Comparison of ENCODE assay signal across 1 cellular context in genomic region chr5:73496984-73497457, GRCh38.
TF ChIP-seq lines count a peak whose summit lies in the region.

No MANE protein-coding gene starts in this region.

TF ChIP-seq in K562, 482 proteins besides CTCF, POLR2A, EP300 and RAD21 (continued from another document and continues in another):
- peak; percentile 98 for TF ChIP-seq RAD51 (IDR thresholded peaks at IDR 0.05; ENCODE audit: borderline replicate concordance, low read depth)
- TF ChIP-seq MTA2 (IDR thresholded peaks at IDR 0.05; ENCODE audit: low read depth), result no peak
- no peak for TF ChIP-seq HMG20A (CRISPR knock-in tag; conservative IDR thresholded peaks at IDR 0.05)
- TF ChIP-seq, protein P1, sequence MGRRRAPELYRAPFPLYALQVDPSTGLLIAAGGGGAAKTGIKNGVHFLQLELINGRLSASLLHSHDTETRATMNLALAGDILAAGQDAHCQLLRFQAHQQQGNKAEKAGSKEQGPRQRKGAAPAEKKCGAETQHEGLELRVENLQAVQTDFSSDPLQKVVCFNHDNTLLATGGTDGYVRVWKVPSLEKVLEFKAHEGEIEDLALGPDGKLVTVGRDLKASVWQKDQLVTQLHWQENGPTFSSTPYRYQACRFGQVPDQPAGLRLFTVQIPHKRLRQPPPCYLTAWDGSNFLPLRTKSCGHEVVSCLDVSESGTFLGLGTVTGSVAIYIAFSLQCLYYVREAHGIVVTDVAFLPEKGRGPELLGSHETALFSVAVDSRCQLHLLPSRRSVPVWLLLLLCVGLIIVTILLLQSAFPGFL (CRISPR knock-in tag; IDR thresholded peaks at IDR 0.05), result no peak
- TF ChIP-seq STAT5A (IDR thresholded peaks at IDR 0.05; ENCODE audit: borderline replicate concordance, low read length), result no peak; the same call in 1 of the 2 replicates
- TF ChIP-seq ARID3A (IDR thresholded peaks at IDR 0.05; ENCODE audit: borderline replicate concordance, low read depth, low read length), result peak; percentile 99
- TF ChIP-seq WHSC1 (IDR thresholded peaks at IDR 0.05; ENCODE audit: low read length), result no peak
- peak; percentile 69 for TF ChIP-seq BRD9 (IDR thresholded peaks at IDR 0.05; ENCODE audit: low read depth, partially characterized antibody)
- TF ChIP-seq VEZF1 (CRISPR knock-in tag; IDR thresholded peaks at IDR 0.05), result peak; percentile 27; the same call in 1 of the 2 replicates
- peak; percentile 46; the same call in 1 of the 2 replicates for TF ChIP-seq NR2C1 (IDR thresholded peaks at IDR 0.05)
- no peak for TF ChIP-seq NR2C1 (tag; IDR thresholded peaks at IDR 0.05)
- peak; percentile 89 for TF ChIP-seq CBFA2T2 (conservative IDR thresholded peaks at IDR 0.05)
- 0 out of 2 replicates have a peak, but pooled peaks have one; percentile 46 for TF ChIP-seq ZNF449 (CRISPR knock-in tag; IDR thresholded peaks at IDR 0.05)
- TF ChIP-seq CHD7 (IDR thresholded peaks at IDR 0.05; ENCODE audit: low read depth, low read length), result no peak
- peak; percentile 34; the same call in 1 of the 2 replicates for TF ChIP-seq ARID1B (IDR thresholded peaks at IDR 0.05)
- TF ChIP-seq MYBL2 (IDR thresholded peaks at IDR 0.05; ENCODE audit: low read depth), result peak; percentile 59; the same call in 1 of the 2 replicates
- no peak for TF ChIP-seq MYBL2 (CRISPR knock-in tag; IDR thresholded peaks at IDR 0.05; ENCODE audit: borderline replicate concordance)
- TF ChIP-seq PHF20 (IDR thresholded peaks at IDR 0.05; ENCODE audit: partially characterized antibody), result peak; percentile 46
- no peak for TF ChIP-seq MYNN (IDR thresholded peaks at IDR 0.05)
- TF ChIP-seq MYNN (CRISPR knock-in tag; IDR thresholded peaks at IDR 0.05), result no peak
- no peak for TF ChIP-seq ZNF143 (CRISPR knock-in tag; IDR thresholded peaks at IDR 0.05)
- no peak for TF ChIP-seq ATF1 (CRISPR knock-in tag; IDR thresholded peaks at IDR 0.05)
- peak; percentile 26; the same call in 1 of the 2 replicates for TF ChIP-seq ATF1 (tag; IDR thresholded peaks at IDR 0.05)
- no peak for TF ChIP-seq NCOA2 (IDR thresholded peaks at IDR 0.05; ENCODE audit: partially characterized antibody in 2 of 2)
- 0 out of 2 replicates have a peak, but pooled peaks have one; percentile 24 for TF ChIP-seq PML (IDR thresholded peaks at IDR 0.05; ENCODE audit: low read length)
- TF ChIP-seq CEBPB (tag; IDR thresholded peaks at IDR 0.05), result peak; percentile 84
- no peak for TF ChIP-seq ZNF41 (CRISPR knock-in tag; conservative IDR thresholded peaks at IDR 0.05)
- TF ChIP-seq ZBTB17 (CRISPR knock-in tag; IDR thresholded peaks at IDR 0.05), result 0 out of 2 replicates have a peak, but pooled peaks have one; percentile 23
- TF ChIP-seq PTTG1 (tag; IDR thresholded peaks at IDR 0.05; ENCODE audit: low read depth), result 0 out of 2 replicates have a peak, but pooled peaks have one; percentile 40
- TF ChIP-seq MCM5 (IDR thresholded peaks at IDR 0.05; ENCODE audit: low read depth), result no peak
- TF ChIP-seq SMAD4 (CRISPR knock-in tag; conservative IDR thresholded peaks at IDR 0.05), result 0 out of 2 replicates have a peak, but pooled peaks have one; percentile 48
- TF ChIP-seq CREB3 (tag; conservative IDR thresholded peaks at IDR 0.05; ENCODE audit: low read depth), result no peak
- 0 out of 2 replicates have a peak, but pooled peaks have one; percentile 7 for TF ChIP-seq ZNF239 (CRISPR knock-in tag; IDR thresholded peaks at IDR 0.05)
- TF ChIP-seq FIP1L1 (IDR thresholded peaks at IDR 0.05; ENCODE audit: low read depth, low read length, poor library complexity, severe bottlenecking), result no peak
- no peak for TF ChIP-seq ZNF830 (CRISPR knock-in tag; IDR thresholded peaks at IDR 0.05)
- TF ChIP-seq KLF16 (IDR thresholded peaks at IDR 0.05), result no peak
- TF ChIP-seq JUNB (CRISPR knock-in tag; conservative IDR thresholded peaks at IDR 0.05), result no peak
- TF ChIP-seq BHLHE40 (IDR thresholded peaks at IDR 0.05; ENCODE audit: low read length), result peak; percentile 78; the same call in 1 of the 2 replicates
- peak; percentile 99 for TF ChIP-seq TFE3 (CRISPR knock-in tag; IDR thresholded peaks at IDR 0.05)
- TF ChIP-seq MTA3 (IDR thresholded peaks at IDR 0.05; ENCODE audit: borderline replicate concordance), result 0 out of 2 replicates have a peak, but pooled peaks have one; percentile 18
- peak; percentile 81 for TF ChIP-seq NBN (IDR thresholded peaks at IDR 0.05; ENCODE audit: low read depth)
- no peak for TF ChIP-seq CREM (IDR thresholded peaks at IDR 0.05; ENCODE audit: low read depth)
- TF ChIP-seq TEAD4 (IDR thresholded peaks at IDR 0.05; ENCODE audit: low read length), result peak; percentile 93
- no peak for TF ChIP-seq TEAD4 (CRISPR knock-in tag; IDR thresholded peaks at IDR 0.05; ENCODE audit: borderline replicate concordance)
- TF ChIP-seq ILK (tag; IDR thresholded peaks at IDR 0.05; ENCODE audit: borderline replicate concordance, low read depth), result no peak
- TF ChIP-seq SRF (CRISPR knock-in tag; IDR thresholded peaks at IDR 0.05), result no peak
- no peak for TF ChIP-seq PHF8 (IDR thresholded peaks at IDR 0.05; ENCODE audit: borderline replicate concordance, low read length)
